Comparison of ENCODE assay signal across 12 cellular contexts in genomic region chr19:39068259-39068658, GRCh38. TPM values are rescaled to one million over a fixed set of nuclear protein-coding genes. Genes with fewer than 3 reads are reported as not detected.
"Had no signal": no experiment of that assay in that cellular context is flagged by ENCODE, and none has a peak within 500 bp of the region (broad histone marks: within the 10 kb centered on the region; RNA-seq: fewer than 3 reads in every experiment).

No MANE protein-coding gene starts in this region.

RNA-seq across cellular contexts. Expression of gene ACP7, which starts 15.9 kb away (rescaled TPM):
- total RNA-seq: natural killer cell, occipital lobe, osteoblast, ovary, posterior vena cava, right atrium auricular region, spleen, thoracic aorta, upper lobe of left lung, vagina had no signal
- polyA plus RNA-seq: neural cell, ovary, smooth muscle cell, spleen had no signal
